18 cellular contexts compared by ENCODE assay signal in genomic region chr2:205659922-205660321, GRCh38. TPM values are rescaled to one million over a fixed set of nuclear protein-coding genes. Genes with fewer than 3 reads are reported as not detected.
DNase-seq lines count a peak whose midpoint lies in the region; ATAC-seq and TF ChIP-seq lines count a peak whose summit lies in the region.
"Had no signal": no experiment of that assay in that cellular context is flagged by ENCODE, and none has a peak within 500 bp of the region (broad histone marks: within the 10 kb centered on the region; RNA-seq: fewer than 3 reads in every experiment).

No MANE protein-coding gene starts in this region.

- peaks cover 0 to 4% (median 0%) of the 10 kb centered on the region in 11 donors for H3K9me3 Mint-ChIP-seq in naive thymus-derived CD4-positive, alpha-beta T cell
- H3K9me3 Mint-ChIP-seq: CD4-positive, alpha-beta T cell; memory B cell; natural killer cell treated with Interleukin-12 subunit alpha and Interleukin-12 subunit beta and Interleukin-15 and Interleukin-18, amount 100 ng/mL, for 72 hours had no signal

- no peak for TF ChIP-seq CTCF in tibial artery (IDR thresholded peaks at IDR 0.05)

- peaks cover 0 to 11% (median 0%) of the 10 kb centered on the region in 5 donors for H3K36me3 Mint-ChIP-seq in naive thymus-derived CD4-positive, alpha-beta T cell
- H3K36me3 Mint-ChIP-seq: memory B cell; natural killer cell treated with Interleukin-12 subunit alpha and Interleukin-12 subunit beta and Interleukin-15 and Interleukin-18, amount 100 ng/mL, for 72 hours had no signal

- H3K4me1 ChIP-seq in SJSA1 (replicated peaks): peaks cover 27% of the 10 kb centered on the region
- H3K4me1 ChIP-seq in naive thymus-derived CD4-positive, alpha-beta T cell (ENCODE audit: control insufficient read depth in 2 of 2, insufficient read depth in 2 of 2, low read length in 2 of 2): peaks cover 0 to 13% of the 10 kb centered on the region in 2 donors
- peaks cover 0 to 30% (median 21%) of the 10 kb centered on the region in 4 donors for H3K4me1 ChIP-seq in tibial artery
- H3K4me1 ChIP-seq: gastrocnemius medialis had no signal

- CTCF ChIA-PET in naive thymus-derived CD4-positive, alpha-beta T cell (lab: Charles Lee): no interaction called here

- POLR2A ChIA-PET in naive thymus-derived CD4-positive, alpha-beta T cell (lab: Charles Lee): interaction anchor here (0.9 kb wide), 1 partner anchor 9 kb away, joined by 4 read pairs; no protein-coding TSS in a partner anchor

- H3K4me1 Mint-ChIP-seq in naive thymus-derived CD4-positive, alpha-beta T cell: peaks cover 10 to 39% (median 19%) of the 10 kb centered on the region in 7 donors

- H3K4me3 ChIP-seq in SJSA1 (no peak overlapping the region), tibial artery (no peak overlapping the region)
- no peak overlapping the region for H3K4me3 ChIP-seq in naive thymus-derived CD4-positive, alpha-beta T cell (ENCODE audit: low read length)
- H3K4me3 ChIP-seq: cardiac muscle cell, gastrocnemius medialis, stomach, upper lobe of left lung had no signal

- peak; percentile 39 for DNase-seq in NCI-H510A treated with DMSO at 0.1 percent for 48 hours (lab: John Stamatoyannopoulos, UW)
- DNase-seq in NCI-H510A (lab: John Stamatoyannopoulos, UW): no peak
- DNase-seq in DMS53 treated with DMSO at 0.1 percent for 48 hours (lab: John Stamatoyannopoulos, UW; ENCODE audit: unreplicated experiment): peak; percentile 36
- no peak for DNase-seq in SJSA1 (ENCODE audit: low read depth in 1 of 2, low spot score in 2 of 2)
- DNase-seq in naive thymus-derived CD4-positive, alpha-beta T cell: no peak
- no peak for DNase-seq in tibial artery
- DNase-seq: CD4-positive, alpha-beta T cell; dermis blood vessel endothelial cell; DND-41; gastrocnemius medialis; NCI-H2029 treated with DMSO at 0.1 percent for 48 hours; stomach; upper lobe of left lung had no signal

- H3K27me3 Mint-ChIP-seq in naive thymus-derived CD4-positive, alpha-beta T cell: peaks cover 0 to 4% (median 0%) of the 10 kb centered on the region in 5 donors
- H3K27me3 Mint-ChIP-seq: CD4-positive, alpha-beta T cell had no signal

- peak overlapping the region in 3 of 9 donors; percentile 3 to 67 (median 37) for H3K27ac Mint-ChIP-seq in naive thymus-derived CD4-positive, alpha-beta T cell
- H3K27ac Mint-ChIP-seq: memory B cell; natural killer cell treated with Interleukin-12 subunit alpha and Interleukin-12 subunit beta and Interleukin-15 and Interleukin-18, amount 100 ng/mL, for 72 hours had no signal

- H3K9me3 ChIP-seq in SJSA1 (replicated peaks) (no peaks in the 10 kb centered on the region; the same call in 1 of the 2 replicates), tibial artery (no peaks in the 10 kb centered on the region)
- no peaks in the 10 kb centered on the region for H3K9me3 ChIP-seq in naive thymus-derived CD4-positive, alpha-beta T cell (ENCODE audit: control insufficient read depth in 2 of 3, low read length in 3 of 3)
- H3K9me3 ChIP-seq: gastrocnemius medialis, stomach, upper lobe of left lung had no signal

- H3K27ac ChIP-seq in SJSA1 (peak overlapping the region; percentile 84; the same call in 1 of the 2 replicates), tibial artery (peak overlapping the region in 1 of 2 donors; percentile 12)
- no peak overlapping the region for H3K27ac ChIP-seq in naive thymus-derived CD4-positive, alpha-beta T cell (ENCODE audit: low read depth, low read length)

- intact Hi-C loops in naive thymus-derived CD4-positive, alpha-beta T cell (cut with micrococcal nuclease): no loop called here
- intact Hi-C loops in tibial artery (cut with DNase I; ENCODE audit: low total_unique reads): no loop called here

- no peak for ATAC-seq in naive thymus-derived CD4-positive, alpha-beta T cell
- ATAC-seq in GM21825 (IDR thresholded peaks at IDR 0.05; ENCODE audit: unreplicated experiment) (no peak), GM21723 (IDR thresholded peaks at IDR 0.05; ENCODE audit: unreplicated experiment) (no peak)
- ATAC-seq: natural killer cell treated with Interleukin-12 subunit alpha and Interleukin-12 subunit beta and Interleukin-15 and Interleukin-18, amount 100 ng/mL, for 72 hours had no signal

- no peaks in the 10 kb centered on the region for H3K27me3 ChIP-seq in SJSA1 (replicated peaks)
- no peaks in the 10 kb centered on the region for H3K27me3 ChIP-seq in naive thymus-derived CD4-positive, alpha-beta T cell (ENCODE audit: control insufficient read depth in 2 of 2, insufficient read depth in 2 of 2, low read length in 2 of 2)
- no peaks in the 10 kb centered on the region for H3K27me3 ChIP-seq in tibial artery
- H3K27me3 ChIP-seq: cardiac muscle cell, stomach, upper lobe of left lung had no signal

- H3K36me3 ChIP-seq in SJSA1 (no peaks in the 10 kb centered on the region), tibial artery (no peaks in the 10 kb centered on the region)
- no peaks in the 10 kb centered on the region for H3K36me3 ChIP-seq in naive thymus-derived CD4-positive, alpha-beta T cell (ENCODE audit: control insufficient read depth in 2 of 3, insufficient read depth in 3 of 3, low read length in 3 of 3)
- H3K36me3 ChIP-seq: cardiac muscle cell, gastrocnemius medialis, stomach, upper lobe of left lung had no signal

- peak overlapping the region in 8 of 10 donors; percentile 25 to 62 (median 50) for H3K4me3 Mint-ChIP-seq in naive thymus-derived CD4-positive, alpha-beta T cell
- H3K4me3 Mint-ChIP-seq: CD4-positive, alpha-beta T cell; memory B cell; natural killer cell treated with Interleukin-12 subunit alpha and Interleukin-12 subunit beta and Interleukin-15 and Interleukin-18, amount 100 ng/mL, for 72 hours had no signal

RNA-seq across cellular contexts. Expression of gene NRP2, which starts 22.4 kb away (rescaled TPM):
- 8.2 and 13.2 TPM in 2 replicates for total RNA-seq in SJSA1 (2014; rRNA removed; shearing (Covaris generic))
- total RNA-seq in naive thymus-derived CD4-positive, alpha-beta T cell: 10 to 100 TPM in 1 of 5 experiments, 1 to 10 TPM in 3, under 1 TPM in 1; 0.50 to 23.7 (median 2.2) TPM
- under 1 TPM; 0.35 to 0.51 TPM for polyA plus RNA-seq in naive thymus-derived CD4-positive, alpha-beta T cell

Comparison
In these comparisons a context has a peak if more than half of its experiments do, and no peak if none do; other contexts are left out.
1. DNase-seq: peak in NCI-H510A treated with DMSO at 0.1 percent for 48 hours (single experiment) and DMS53 treated with DMSO at 0.1 percent for 48 hours (single experiment); none in NCI-H510A (single experiment), SJSA1 (0 of 2), naive thymus-derived CD4-positive, alpha-beta T cell (0 of 9) and tibial artery (0 of 2).